Comparison of ENCODE assay signal across 14 cellular contexts in the genomic region with DNA sequence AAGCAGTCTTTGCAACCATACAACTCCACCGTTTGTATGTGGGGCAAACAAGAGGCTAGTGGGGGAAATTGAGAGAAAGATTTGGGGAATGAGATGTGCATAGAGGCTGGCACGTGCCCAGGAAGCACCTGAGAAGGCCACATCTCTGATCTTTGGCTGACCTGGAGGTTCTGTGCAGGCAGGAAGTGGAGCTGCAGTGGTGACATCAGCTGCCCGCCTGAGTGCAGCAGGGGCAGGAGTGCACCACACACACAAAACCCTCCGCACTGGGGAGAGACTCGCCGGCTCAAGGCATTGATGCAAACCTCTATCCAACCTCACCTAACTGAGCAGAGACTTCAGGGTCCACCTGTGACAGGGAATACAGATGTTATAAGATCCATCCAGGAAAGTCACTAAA. TPM values are rescaled to one million over a fixed set of nuclear protein-coding genes. Genes with fewer than 3 reads are reported as not detected.
DNase-seq lines count a peak whose midpoint lies in the region; ATAC-seq, FAIRE-seq and TF ChIP-seq lines count a peak whose summit lies in the region.
"Not testable (repeated sequence)": the region's sequence is repeated elsewhere in the genome, so short reads cannot be mapped to it uniquely, and the experiment has no call there.
"Had no signal": no experiment of that assay in that cellular context is flagged by ENCODE, and none has a peak within 500 bp of the region (broad histone marks: within the 10 kb centered on the region; RNA-seq: fewer than 3 reads in every experiment).

No MANE protein-coding gene starts in this region.

- not testable (repeated sequence) for BruUV-seq in GM12878 (replicated peaks; lab: Mats Ljungman, UMichigan)

- 23% methylated on average over 6 of the region's 6 CpGs for WGBS in GM12878 (ENCODE audit: insufficient coverage, insufficient replicate concordance, low lambda C conversion rate, missing lambda C conversion rate)

- in situ Hi-C loops in GM12878 (cut with MboI): not testable (repeated sequence)

- not testable (repeated sequence) for H3K9ac ChIP-seq in DND-41 (ENCODE audit: low read depth, low read length); MM.1S (ENCODE audit: low read length); GM12878 (ENCODE audit: control insufficient read depth, insufficient read depth, low read length)

- H3K36me3 Mint-ChIP-seq in activated B cell treated with CpG ODN at 0.5 μM for 24 hours (ENCODE audit: low read depth); activated CD8-positive, alpha-beta memory T cell treated with anti-CD3 and anti-CD28 coated beads, Interleukin-2, amount 10 ng/mL, durations not matched to agents 7 days and 5 days; natural killer cell: not testable (repeated sequence)

- RAD21 ChIA-PET in GM12878 (lab: Charles Lee; ENCODE audit: unreplicated experiment): not testable (repeated sequence)

- POLR2A ChIA-PET in activated B cell treated with CpG ODN at 0.5 μM for 24 hours (lab: Charles Lee); GM12878 (lab: Charles Lee): not testable (repeated sequence)

- H3K4me3 Mint-ChIP-seq in activated B cell treated with CpG ODN at 0.5 μM for 24 hours; activated CD8-positive, alpha-beta memory T cell treated with anti-CD3 and anti-CD28 coated beads, Interleukin-2, amount 10 ng/mL, durations not matched to agents 7 days and 5 days; natural killer cell: not testable (repeated sequence)

- TF ChIP-seq RAD21 in GM12878 (IDR thresholded peaks at IDR 0.05; ENCODE audit: insufficient read depth, low read depth, low read length): not testable (repeated sequence)

- H3K9me2 ChIP-seq in MM.1S (replicated peaks; ENCODE audit: insufficient read depth, low read length): not testable (repeated sequence)

- H3K4me1 Mint-ChIP-seq in activated B cell treated with CpG ODN at 0.5 μM for 24 hours, natural killer cell: not testable (repeated sequence)
- peaks cover 11% of the 10 kb centered on the region for H3K4me1 Mint-ChIP-seq in activated CD8-positive, alpha-beta memory T cell treated with anti-CD3 and anti-CD28 coated beads, Interleukin-2, amount 10 ng/mL, durations not matched to agents 7 days and 5 days

- H3K27me3 Mint-ChIP-seq in activated B cell treated with CpG ODN at 0.5 μM for 24 hours (peaks cover 47% of the 10 kb centered on the region), natural killer cell (ENCODE audit: low read depth in 2 of 2) (peaks cover 76 to 79% of the 10 kb centered on the region in 2 donors)
- peaks cover 84% of the 10 kb centered on the region for H3K27me3 Mint-ChIP-seq in activated CD8-positive, alpha-beta memory T cell treated with anti-CD3 and anti-CD28 coated beads, Interleukin-2, amount 10 ng/mL, durations not matched to agents 7 days and 5 days

- TF ChIP-seq POLR2A in GM12878 (IDR thresholded peaks at IDR 0.05; ENCODE audit: low read depth, low read length): not testable (repeated sequence)

- CTCF ChIA-PET in activated B cell treated with CpG ODN at 0.5 μM for 24 hours (lab: Charles Lee): interaction anchor here (1.1 kb wide), 1 partner anchor 42 kb away, joined by 3 read pairs; no protein-coding TSS in a partner anchor
- CTCF ChIA-PET in activated CD8-positive, alpha-beta memory T cell treated with anti-CD3 and anti-CD28 coated beads, Interleukin-2, amount 10 ng/mL, durations not matched to agents 7 days and 5 days (lab: Charles Lee); GM12878 (lab: Yijun Ruan, JAX): not testable (repeated sequence)

- H3K27ac Mint-ChIP-seq in activated B cell treated with CpG ODN at 0.5 μM for 24 hours; activated CD8-positive, alpha-beta memory T cell treated with anti-CD3 and anti-CD28 coated beads, Interleukin-2, amount 10 ng/mL, durations not matched to agents 7 days and 5 days; natural killer cell: not testable (repeated sequence)

- H3K9me3 Mint-ChIP-seq in activated B cell treated with CpG ODN at 0.5 μM for 24 hours; activated CD8-positive, alpha-beta memory T cell treated with anti-CD3 and anti-CD28 coated beads, Interleukin-2, amount 10 ng/mL, durations not matched to agents 7 days and 5 days (ENCODE audit: low read depth); natural killer cell: not testable (repeated sequence)

- H3K79me2 ChIP-seq in DND-41 (ENCODE audit: insufficient read depth, low read length); MM.1S (ENCODE audit: low read length); GM12878 (ENCODE audit: control insufficient read depth, insufficient read depth, low read length): not testable (repeated sequence)

- not testable (repeated sequence) for TF ChIP-seq EP300 in GM12878 (IDR thresholded peaks at IDR 0.05; ENCODE audit: borderline replicate concordance in 1 of 2, control insufficient read depth in 1 of 2, low read depth in 2 of 2, low read length in 2 of 2)

- not testable (repeated sequence) for H3K36me3 ChIP-seq in DND-41 (ENCODE audit: insufficient read depth, low read length); MM.1S (replicated peaks; ENCODE audit: insufficient read depth, low read length); GM12878 (ENCODE audit: control insufficient read depth in 2 of 2, insufficient read depth in 2 of 2, low read length in 1 of 2); right atrium auricular region

- H4K20me1 ChIP-seq in DND-41 (ENCODE audit: insufficient read depth, low read length); MM.1S (ENCODE audit: insufficient read depth, low read length); GM12878 (ENCODE audit: control insufficient read depth, insufficient read depth): not testable (repeated sequence)

- TF ChIP-seq CTCF in DND-41 (IDR thresholded peaks at IDR 0.05; ENCODE audit: borderline replicate concordance, extremely low read depth, low read length, poor library complexity, severe bottlenecking); MM.1S (IDR thresholded peaks at IDR 0.05; ENCODE audit: low read length); activated B cell treated with CpG ODN at 0.5 μM for 24 hours (IDR thresholded peaks at IDR 0.05); GM12878 (IDR thresholded peaks at IDR 0.05 in 2 of 3, conservative IDR thresholded peaks at IDR 0.05 in 1 of 3; ENCODE audit: control insufficient read depth in 2 of 3, extremely low read depth in 1 of 3, insufficient read depth in 1 of 3, low read depth in 3 of 3, low read length in 3 of 3); right atrium auricular region (IDR thresholded peaks at IDR 0.05); natural killer cell (IDR thresholded peaks at IDR 0.05): not testable (repeated sequence)

- not testable (repeated sequence) for DNase-seq in DND-41; activated B cell treated with CpG ODN at 0.5 μM for 24 hours; GM12878 (ENCODE audit: low read depth, low spot score); natural killer cell
- DNase-seq in MM.1S: peak; percentile 6
- peak; percentile 56 for DNase-seq in activated CD8-positive, alpha-beta memory T cell treated with anti-CD3 and anti-CD28 coated beads, Interleukin-2, amount 10 ng/mL, durations not matched to agents 7 days and 5 days
- peak; percentile 54 for DNase-seq in right atrium auricular region (ENCODE audit: low spot score)

- not testable (repeated sequence) for H3K4me3 ChIP-seq in DND-41 (ENCODE audit: low read depth in 1 of 2, low read length in 2 of 2); MM.1S (ENCODE audit: low read length); GM12878; right atrium auricular region

- not testable (repeated sequence) for H3K4me2 ChIP-seq in DND-41 (ENCODE audit: insufficient read depth, low read length); MM.1S (ENCODE audit: low read depth, low read length); GM12878 (ENCODE audit: control insufficient read depth, insufficient read depth)

- FAIRE-seq in GM12878 (lab: Jason Lieb, UNC): not testable (repeated sequence)

- H3F3A ChIP-seq in MM.1S (ENCODE audit: insufficient read depth, low read length): not testable (repeated sequence)

- not testable (repeated sequence) for H2AFZ ChIP-seq in DND-41 (ENCODE audit: low read depth, low read length); MM.1S (ENCODE audit: low read length); GM12878 (ENCODE audit: control insufficient read depth, low read depth, low read length)

- not testable (repeated sequence) for H3K4me1 ChIP-seq in DND-41 (ENCODE audit: insufficient read depth, low read length); MM.1S (ENCODE audit: low read length); GM12878 (ENCODE audit: control insufficient read depth, insufficient read depth, low read length); right atrium auricular region

- SMC1A ChIA-PET in GM12878 (lab: Charles Lee; ENCODE audit: uncharacterized antibody, unreplicated experiment): not testable (repeated sequence)

- intact Hi-C loops in activated B cell treated with CpG ODN at 0.5 μM for 24 hours (cut with micrococcal nuclease); GM12878 (cut with micrococcal nuclease; ENCODE audit: unreplicated experiment); natural killer cell (cut with micrococcal nuclease): not testable (repeated sequence)

- H3K27me3 ChIP-seq in DND-41 (ENCODE audit: insufficient read depth, low read length, poor library complexity); GM12878 (replicated peaks in 1 of 2; ENCODE audit: control insufficient read depth in 2 of 2, insufficient read depth in 2 of 2, low read length in 1 of 2); right atrium auricular region: not testable (repeated sequence)
- H3K27me3 ChIP-seq in MM.1S (replicated peaks; ENCODE audit: insufficient read depth, low read length): peaks cover 29% of the 10 kb centered on the region

- peak; percentile 62 for ATAC-seq in DND-41 (ENCODE audit: insufficient read depth, low read depth)
- ATAC-seq in activated B cell treated with CpG ODN at 0.5 μM for 24 hours (ENCODE audit: low read depth): peak; percentile 57
- peak; percentile 78 for ATAC-seq in activated CD8-positive, alpha-beta memory T cell treated with anti-CD3 and anti-CD28 coated beads, Interleukin-2, amount 10 ng/mL, durations not matched to agents 7 days and 5 days
- peak; percentile 69 for ATAC-seq in GM12878
- peak in 2 of 3 donors; percentile 64 to 67 for ATAC-seq in natural killer cell

- H3K9me3 ChIP-seq in DND-41 (ENCODE audit: insufficient read depth, low read length, severe bottlenecking); MM.1S (replicated peaks; ENCODE audit: insufficient read depth, low read length); GM12878 (replicated peaks; ENCODE audit: control insufficient read depth, insufficient read depth, low read length); right atrium auricular region: not testable (repeated sequence)

- H3K27ac ChIP-seq in DND-41 (ENCODE audit: low read length); MM.1S (ENCODE audit: low read length); GM12878 (ENCODE audit: control insufficient read depth, insufficient read depth); right atrium auricular region: not testable (repeated sequence)

RNA-seq across cellular contexts. Expression of a gene that starts 10.7 kb away (rescaled TPM):
- total RNA-seq in activated B cell treated with CpG ODN at 0.5 μM for 24 hours (1.9 and 2.2 TPM in 2 replicates), GM12878 (2014; rRNA removed) (not detected in 2 replicates), GM12878 (2014; rRNA removed; fragmentation: Illumina TruSeq; extraction: Trizol) (not detected in 2 replicates), GM12878 (2021) (not detected in 2 replicates), right atrium auricular region (under 1 TPM; 0.11 to 0.31 TPM), natural killer cell (under 1 TPM in 2 of 3 donors, not detected in 1; 0.18 to 0.23 TPM)
- 1 to 10 TPM in 1 of 2 experiments, under 1 TPM in 1; 0.82 to 1.2 TPM for total RNA-seq in activated CD8-positive, alpha-beta memory T cell treated with anti-CD3 and anti-CD28 coated beads, Interleukin-2, amount 10 ng/mL, durations not matched to agents 7 days and 5 days
- 0.15 TPM in 1 of 2 replicates, not detected in the other for total RNA-seq in GM12878 (2013; cell fraction: nucleolus; rRNA removed)
- 0.07 TPM for polyA plus RNA-seq in GM12878 (2011; ENCODE audit: low read depth)
- polyA plus RNA-seq in GM12878 (2011; rRNA removed) (0.10 and 0.12 TPM in 2 replicates), GM12878 (2014; fragmentation: Illumina TruSeq; extraction: Trizol) (0.04 TPM in 1 of 2 replicates, not detected in the other), GM12878 (2014; fragmentation: Nextera tagmentation; extraction: Ambion mirVana) (under 1 TPM in 1 of 2 experiments, not detected in 1; 0.02 TPM), GM12878 (2014; rRNA removed) (not detected in 2 replicates), GM12878 (2016; fragmentation: Nextera tagmentation; extraction: Ambion mirVana) (not detected)
- polyA plus RNA-seq in GM12878 (2011; cell fraction: cytosol; rRNA removed): 0.07 TPM in 1 of 2 replicates, not detected in the other
- polyA plus RNA-seq in GM12878 (2011; cell fraction: nucleus; rRNA removed): 0.03 and 0.10 TPM in 2 replicates
- 0.06 TPM in 1 of 2 replicates, not detected in the other for polyA plus RNA-seq in GM12878 (2012)
- not detected in 2 replicates for polyA minus RNA-seq in GM12878 (2011; rRNA and poly(A)+ RNA removed)
- not detected in 2 replicates for polyA minus RNA-seq in GM12878 (2011; cell fraction: cytosol; rRNA and poly(A)+ RNA removed)
- polyA minus RNA-seq in GM12878 (2011; cell fraction: nucleus; rRNA and poly(A)+ RNA removed): 0.10 TPM in 1 of 2 replicates, not detected in the other
- total RNA-seq: CD4-positive, alpha-beta memory T cell; G401 had no signal
- polyA plus RNA-seq: CD4-positive, alpha-beta memory T cell; IgD-negative memory B cell had no signal

RNA-seq across cellular contexts. Expression of a gene that starts 32.6 kb away (rescaled TPM):
- total RNA-seq in activated B cell treated with CpG ODN at 0.5 μM for 24 hours (0.29 and 0.37 TPM in 2 replicates), GM12878 (2014; rRNA removed) (0.11 and 0.23 TPM in 2 replicates), GM12878 (2014; rRNA removed; fragmentation: Illumina TruSeq; extraction: Trizol) (0.14 TPM in 1 of 2 replicates, not detected in the other), GM12878 (2021) (not detected in 2 replicates), right atrium auricular region (1 to 10 TPM in 1 of 2 donors, under 1 TPM in 1; 0.82 to 2.4 TPM), natural killer cell (1 to 10 TPM in 2 of 3 donors, under 1 TPM in 1; 0.98 to 2.4 (median 2.4) TPM)
- under 1 TPM; 0.80 to 0.99 TPM for total RNA-seq in activated CD8-positive, alpha-beta memory T cell treated with anti-CD3 and anti-CD28 coated beads, Interleukin-2, amount 10 ng/mL, durations not matched to agents 7 days and 5 days
- 0.29 and 1.1 TPM in 2 replicates for total RNA-seq in GM12878 (2013; cell fraction: nucleolus; rRNA removed)
- 0.28 TPM for polyA plus RNA-seq in GM12878 (2011; ENCODE audit: low read depth)
- polyA plus RNA-seq in GM12878 (2011; rRNA removed) (1.2 and 2.5 TPM in 2 replicates), GM12878 (2014; fragmentation: Illumina TruSeq; extraction: Trizol) (0.22 TPM in 1 of 2 replicates, not detected in the other), GM12878 (2014; fragmentation: Nextera tagmentation; extraction: Ambion mirVana) (under 1 TPM; 0.20 to 0.21 TPM), GM12878 (2014; rRNA removed) (0.08 TPM in 1 of 2 replicates, not detected in the other), GM12878 (2016; fragmentation: Nextera tagmentation; extraction: Ambion mirVana) (under 1 TPM; 0.16 to 0.71 TPM)
- 1.9 and 2.1 TPM in 2 replicates for polyA plus RNA-seq in GM12878 (2011; cell fraction: cytosol; rRNA removed)
- polyA plus RNA-seq in GM12878 (2011; cell fraction: nucleus; rRNA removed): 0.48 and 1.2 TPM in 2 replicates
- 0.13 and 0.15 TPM in 2 replicates for polyA plus RNA-seq in GM12878 (2012)
- 0.67 and 1.4 TPM in 2 replicates for polyA minus RNA-seq in GM12878 (2011; rRNA and poly(A)+ RNA removed)
- not detected in 2 replicates for polyA minus RNA-seq in GM12878 (2011; cell fraction: cytosol; rRNA and poly(A)+ RNA removed)
- polyA minus RNA-seq in GM12878 (2011; cell fraction: nucleus; rRNA and poly(A)+ RNA removed): 0.36 TPM in 1 of 2 replicates, not detected in the other
- total RNA-seq: CD4-positive, alpha-beta memory T cell; HepG2 had no signal
- polyA plus RNA-seq: HepG2 had no signal

RNA-seq across cellular contexts. Expression of a gene that starts 50.9 kb away (rescaled TPM):
- total RNA-seq in activated B cell treated with CpG ODN at 0.5 μM for 24 hours (not detected in 2 replicates), GM12878 (2014; rRNA removed) (not detected in 2 replicates), GM12878 (2014; rRNA removed; fragmentation: Illumina TruSeq; extraction: Trizol) (not detected in 2 replicates), GM12878 (2021) (not detected in 2 replicates), right atrium auricular region (not detected), natural killer cell (not detected)
- total RNA-seq in activated CD8-positive, alpha-beta memory T cell treated with anti-CD3 and anti-CD28 coated beads, Interleukin-2, amount 10 ng/mL, durations not matched to agents 7 days and 5 days: not detected
- not detected in 2 replicates for total RNA-seq in GM12878 (2013; cell fraction: nucleolus; rRNA removed)
- polyA plus RNA-seq in GM12878 (2011; ENCODE audit: low read depth): not detected
- polyA plus RNA-seq in GM12878 (2011; rRNA removed) (not detected in 2 replicates), GM12878 (2014; fragmentation: Illumina TruSeq; extraction: Trizol) (not detected in 2 replicates), GM12878 (2014; fragmentation: Nextera tagmentation; extraction: Ambion mirVana) (not detected), GM12878 (2014; rRNA removed) (not detected in 2 replicates), GM12878 (2016; fragmentation: Nextera tagmentation; extraction: Ambion mirVana) (not detected)
- polyA plus RNA-seq in GM12878 (2011; cell fraction: cytosol; rRNA removed): not detected in 2 replicates
- not detected in 2 replicates for polyA plus RNA-seq in GM12878 (2011; cell fraction: nucleus; rRNA removed)
- polyA plus RNA-seq in GM12878 (2012): not detected in 2 replicates
- not detected in 2 replicates for polyA minus RNA-seq in GM12878 (2011; rRNA and poly(A)+ RNA removed)
- not detected in 2 replicates for polyA minus RNA-seq in GM12878 (2011; cell fraction: cytosol; rRNA and poly(A)+ RNA removed)
- not detected in 2 replicates for polyA minus RNA-seq in GM12878 (2011; cell fraction: nucleus; rRNA and poly(A)+ RNA removed)
- total RNA-seq: CD4-positive, alpha-beta memory T cell; G401; GM23248; H4; HepG2 had no signal
- polyA plus RNA-seq: BJ; CD4-positive, alpha-beta memory T cell; GM23248; HepG2; IgD-negative memory B cell had no signal

RNA-seq across cellular contexts. Expression of a gene that starts 51.5 kb away (rescaled TPM):
- not detected in 2 replicates for total RNA-seq in activated B cell treated with CpG ODN at 0.5 μM for 24 hours
- total RNA-seq in activated CD8-positive, alpha-beta memory T cell treated with anti-CD3 and anti-CD28 coated beads, Interleukin-2, amount 10 ng/mL, durations not matched to agents 7 days and 5 days: not detected
- total RNA-seq in GM12878 (2013; cell fraction: nucleolus; rRNA removed): not detected in 2 replicates
- not detected in 2 replicates for total RNA-seq in GM12878 (2014; rRNA removed)
- not detected in 2 replicates for total RNA-seq in GM12878 (2014; rRNA removed; fragmentation: Illumina TruSeq; extraction: Trizol)
- not detected in 2 replicates for total RNA-seq in GM12878 (2021)
- polyA plus RNA-seq in GM12878 (2011; ENCODE audit: low read depth): not detected
- polyA plus RNA-seq in GM12878 (2011; rRNA removed): not detected in 2 replicates
- not detected in 2 replicates for polyA plus RNA-seq in GM12878 (2011; cell fraction: cytosol; rRNA removed)
- polyA plus RNA-seq in GM12878 (2011; cell fraction: nucleus; rRNA removed): not detected in 2 replicates
- polyA plus RNA-seq in GM12878 (2012): not detected in 2 replicates
- not detected in 2 replicates for polyA plus RNA-seq in GM12878 (2014; fragmentation: Illumina TruSeq; extraction: Trizol)
- polyA plus RNA-seq in GM12878 (2014; fragmentation: Nextera tagmentation; extraction: Ambion mirVana): not detected
- not detected in 2 replicates for polyA plus RNA-seq in GM12878 (2014; rRNA removed)
- polyA plus RNA-seq in GM12878 (2016; fragmentation: Nextera tagmentation; extraction: Ambion mirVana): not detected
- polyA minus RNA-seq in GM12878 (2011; rRNA and poly(A)+ RNA removed): not detected in 2 replicates
- not detected in 2 replicates for polyA minus RNA-seq in GM12878 (2011; cell fraction: cytosol; rRNA and poly(A)+ RNA removed)
- polyA minus RNA-seq in GM12878 (2011; cell fraction: nucleus; rRNA and poly(A)+ RNA removed): not detected in 2 replicates
- 1 to 10 TPM; 1.5 to 1.6 TPM for total RNA-seq in right atrium auricular region
- total RNA-seq in natural killer cell: under 1 TPM in 1 of 3 donors, not detected in 2; 0.43 TPM
- total RNA-seq: CD4-positive, alpha-beta memory T cell; G401; H4; HepG2 had no signal
- polyA plus RNA-seq: CD4-positive, alpha-beta memory T cell; HepG2; IgD-negative memory B cell had no signal
